18 cellular contexts compared by ENCODE assay signal in genomic region chr6:13531956-13532355, GRCh38.
"Had no signal": no experiment of that assay in that cellular context is flagged by ENCODE, and none has a peak within 500 bp of the region (broad histone marks: within the 10 kb centered on the region; RNA-seq: fewer than 3 reads in every experiment).

No MANE protein-coding gene starts in this region.

- H3K36me3 ChIP-seq: ascending aorta, breast epithelium, gastrocnemius medialis, heart left ventricle, pancreas, sigmoid colon, upper lobe of left lung had no signal

- H3K27ac ChIP-seq: ascending aorta, breast epithelium, epithelial cell of prostate, gastrocnemius medialis, heart left ventricle, pancreas, sigmoid colon, upper lobe of left lung had no signal

- H3K27me3 ChIP-seq: ascending aorta, breast epithelium, gastrocnemius medialis, heart left ventricle, pancreas, sigmoid colon, upper lobe of left lung had no signal

- H3K27me3 Mint-ChIP-seq: activated naive CD8-positive, alpha-beta T cell treated with anti-CD3 and anti-CD28 coated beads, Interleukin-2, amount 50 U/mL, for 24 hours; effector memory CD8-positive, alpha-beta T cell; naive thymus-derived CD4-positive, alpha-beta T cell; stimulated activated naive CD8-positive, alpha-beta T cell treated with anti-CD3 and anti-CD28 coated beads, Interleukin-15, amount 100 ng/mL, for 72 hours; T-helper 17 cell had no signal

- H3K36me3 Mint-ChIP-seq: naive thymus-derived CD4-positive, alpha-beta T cell had no signal

- H3K9me3 Mint-ChIP-seq: activated naive CD8-positive, alpha-beta T cell treated with anti-CD3 and anti-CD28 coated beads, Interleukin-2, amount 50 U/mL, for 24 hours; effector memory CD8-positive, alpha-beta T cell; naive thymus-derived CD4-positive, alpha-beta T cell; stimulated activated naive CD8-positive, alpha-beta T cell treated with anti-CD3 and anti-CD28 coated beads, Interleukin-15, amount 100 ng/mL, for 72 hours had no signal

- H3K9me3 ChIP-seq: ascending aorta, breast epithelium, gastrocnemius medialis, heart left ventricle, pancreas, sigmoid colon, upper lobe of left lung had no signal

- ATAC-seq: activated naive CD8-positive, alpha-beta T cell treated with anti-CD3 and anti-CD28 coated beads, Interleukin-2, amount 50 U/mL, for 24 hours; effector memory CD8-positive, alpha-beta T cell; gastrocnemius medialis; heart left ventricle; naive thymus-derived CD4-positive, alpha-beta T cell; pancreas; stimulated activated naive CD8-positive, alpha-beta T cell treated with anti-CD3 and anti-CD28 coated beads, Interleukin-15, amount 100 ng/mL, for 72 hours; T-helper 17 cell had no signal

- H3K4me3 Mint-ChIP-seq: activated naive CD8-positive, alpha-beta T cell treated with anti-CD3 and anti-CD28 coated beads, Interleukin-2, amount 50 U/mL, for 24 hours; effector memory CD8-positive, alpha-beta T cell; naive thymus-derived CD4-positive, alpha-beta T cell; stimulated activated naive CD8-positive, alpha-beta T cell treated with anti-CD3 and anti-CD28 coated beads, Interleukin-15, amount 100 ng/mL, for 72 hours; T-helper 17 cell had no signal

- DNase-seq: activated CD4-positive, alpha-beta T cell treated with anti-CD3 and anti-CD28 coated beads for 4 hours; activated CD8-positive, alpha-beta memory T cell treated with anti-CD3 and anti-CD28 coated beads for 24 hours; activated naive CD4-positive, alpha-beta T cell treated with Interleukin-2 at 50 U/mL for 16 hours; activated naive CD8-positive, alpha-beta T cell treated with anti-CD3 and anti-CD28 coated beads, Interleukin-2, amount 50 U/mL, for 24 hours; cerebellar nuclear complex; effector memory CD8-positive, alpha-beta T cell; gastrocnemius medialis; heart left ventricle; naive thymus-derived CD4-positive, alpha-beta T cell; pancreas; sigmoid colon; stimulated activated CD4-positive, alpha-beta T cell treated with anti-CD3 and anti-CD28 coated beads, Interleukin-1b, Interleukin-23, amount 100 ng/mL, for 48 hours; stimulated activated naive CD8-positive, alpha-beta T cell treated with anti-CD3 and anti-CD28 coated beads, Interleukin-15, amount 100 ng/mL, for 72 hours; T-helper 17 cell; upper lobe of left lung had no signal

- H3K4me3 ChIP-seq: ascending aorta, breast epithelium, gastrocnemius medialis, heart left ventricle, pancreas, sigmoid colon, upper lobe of left lung had no signal

- H3K4me1 ChIP-seq: ascending aorta, breast epithelium, pancreas, sigmoid colon had no signal

- H3K27ac Mint-ChIP-seq: activated naive CD8-positive, alpha-beta T cell treated with anti-CD3 and anti-CD28 coated beads, Interleukin-2, amount 50 U/mL, for 24 hours; effector memory CD8-positive, alpha-beta T cell; stimulated activated naive CD8-positive, alpha-beta T cell treated with anti-CD3 and anti-CD28 coated beads, Interleukin-15, amount 100 ng/mL, for 72 hours; T-helper 17 cell had no signal
